In the genomic region with DNA sequence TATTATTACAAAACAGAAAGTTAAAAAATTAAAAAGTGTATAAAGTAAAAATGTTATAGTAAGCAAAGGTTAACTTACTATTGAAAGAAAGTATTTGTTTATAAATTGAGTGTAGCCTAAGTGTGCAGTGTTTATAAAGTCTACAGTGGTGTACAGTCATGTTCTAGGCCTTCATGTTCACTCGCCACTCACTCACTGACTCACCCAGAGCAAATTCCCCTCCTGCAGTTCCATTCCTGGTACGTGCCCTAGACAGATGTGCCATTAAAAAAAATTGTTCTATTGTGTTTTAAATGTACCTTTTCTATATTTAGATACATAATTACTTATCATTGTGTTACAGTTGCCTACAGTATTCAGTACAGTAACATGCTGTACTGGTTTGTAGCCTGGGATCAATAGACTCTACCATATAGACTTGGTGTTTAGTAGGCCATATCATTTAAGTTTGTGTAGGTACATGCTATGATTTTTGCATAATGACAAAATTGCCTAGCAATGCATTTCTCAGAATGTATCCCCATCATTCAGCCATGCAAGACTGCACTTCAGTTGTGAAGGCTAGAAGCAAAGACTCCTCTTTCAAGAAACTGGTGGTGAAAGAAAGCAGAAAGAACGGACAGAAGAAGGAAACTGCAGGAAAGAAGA, we compare ENCODE assay signal across 10 cellular contexts.
DNase-seq lines count a peak whose midpoint lies in the region; ATAC-seq and TF ChIP-seq lines count a peak whose summit lies in the region.
"Had no signal": no experiment of that assay in that cellular context is flagged by ENCODE, and none has a peak within 500 bp of the region (broad histone marks: within the 10 kb centered on the region; RNA-seq: fewer than 3 reads in every experiment).

No MANE protein-coding gene starts in this region.

- BruUV-seq in HCT116 (replicated peaks; lab: Mats Ljungman, UMichigan), result no TSS peak

- intact Hi-C loops in HCT116 (cut with micrococcal nuclease), result no loop called here
- intact Hi-C loops in gastrocnemius medialis (cut with DNase I; ENCODE audit: low total_unique reads), result no loop called here

- TF ChIP-seq CTCF in HCT116 (IDR thresholded peaks at IDR 0.05 in 2 of 3, conservative IDR thresholded peaks at IDR 0.05 in 1 of 3; ENCODE audit: borderline replicate concordance in 1 of 3, insufficient read depth in 1 of 3, low read depth in 2 of 3, low read length in 2 of 3) (no peak), GM13977 (IDR thresholded peaks at IDR 0.05; ENCODE audit: extremely low read depth, insufficient read depth, missing control alignments) (no peak), gastrocnemius medialis (IDR thresholded peaks at IDR 0.05 in 4 of 5, conservative IDR thresholded peaks at IDR 0.05 in 1 of 5) (no peak)

- no peak overlapping the region for H3K4me3 ChIP-seq in HCT116 (replicated peaks in 1 of 2; ENCODE audit: low read depth in 1 of 2, low read length in 2 of 2)
- H3K4me3 ChIP-seq in gastrocnemius medialis, result no peak overlapping the region
- H3K4me3 ChIP-seq: neural progenitor cell had no signal

- ATAC-seq in HCT116 (peak; percentile 81; the same call in 1 of the 2 replicates), gastrocnemius medialis (no peak)

- H3K27me3 ChIP-seq in HCT116 (ENCODE audit: insufficient read depth, low read length), result no peaks in the 10 kb centered on the region; the same call in 1 of the 2 replicates
- no peaks in the 10 kb centered on the region for H3K27me3 ChIP-seq in gastrocnemius medialis
- H3K27me3 ChIP-seq: neural progenitor cell had no signal

- TF ChIP-seq POLR2A in HCT116 (IDR thresholded peaks at IDR 0.05; ENCODE audit: borderline replicate concordance, extremely low read depth, insufficient read depth, insufficient read length) (no peak), gastrocnemius medialis (IDR thresholded peaks at IDR 0.05) (no peak)

- in situ Hi-C loops in GM13977 (cut with MboI; ENCODE audit: low pct_unique_long_range_greater_than_20kb, low sequenced_read_pairs, unreplicated experiment) (no loop called here), gastrocnemius medialis (cut with MboI; ENCODE audit: low sequenced_read_pairs in 4 of 4) (no loop called here)

- DNase-seq in AG08395 (ENCODE audit: low spot score) (peak; percentile 56), HCT116 (ENCODE audit: low read depth, low spot score) (no peak), amniotic epithelial cell (ENCODE audit: low read depth) (peak; percentile 85), hepatic stellate cell (ENCODE audit: low spot score) (peak; percentile 21), GM13977 (ENCODE audit: low spot score) (no peak), hypothalamus (lab: John Stamatoyannopoulos, UW) (no peak), gastrocnemius medialis (no peak)
- no peak for DNase-seq in activated CD4-positive, CD25-positive, alpha-beta regulatory T cell treated with anti-CD3 and anti-CD28 coated beads, Interleukin-2, amount 50 U/mL, for 72 hours
- DNase-seq: immature natural killer cell had no signal

- TF ChIP-seq RAD21 in HCT116 (IDR thresholded peaks at IDR 0.05; ENCODE audit: low read depth), result no peak

- RAD21 ChIA-PET in HCT116 (lab: Charles Lee; ENCODE audit: low non-redundant PET in 1 of 2, low total read pairs in 2 of 2, uncharacterized antibody in 2 of 2, unreplicated experiment in 2 of 2), result no interaction called here

- no peak overlapping the region for H3K9ac ChIP-seq in HCT116 (ENCODE audit: low read length)
- H3K9ac ChIP-seq: neural progenitor cell had no signal

- peaks cover 0 to 10% of the 10 kb centered on the region in 2 experiments; a peak in 2 of 4 replicates for H3K4me1 ChIP-seq in HCT116 (ENCODE audit: control insufficient read depth in 1 of 2, insufficient read depth in 2 of 2, low read length in 2 of 2)
- no peaks in the 10 kb centered on the region for H3K4me1 ChIP-seq in gastrocnemius medialis
- H3K4me1 ChIP-seq: neural progenitor cell had no signal

- H3K36me3 ChIP-seq in HCT116 (ENCODE audit: control insufficient read depth in 1 of 2, insufficient read depth in 2 of 2, low read length in 2 of 2) (no peaks in the 10 kb centered on the region), gastrocnemius medialis (no peaks in the 10 kb centered on the region)
- H3K36me3 ChIP-seq: neural progenitor cell had no signal

- H3K9me3 ChIP-seq in HCT116 (ENCODE audit: control insufficient read depth in 1 of 2, insufficient read depth in 1 of 2, low read depth in 1 of 2, low read length in 2 of 2) (no peaks in the 10 kb centered on the region), gastrocnemius medialis (no peaks in the 10 kb centered on the region)

- peak overlapping the region; percentile 1 for H2AFZ ChIP-seq in HCT116 (ENCODE audit: low read depth, low read length, poor library complexity, severe bottlenecking)
- H2AFZ ChIP-seq: neural progenitor cell had no signal

- H3K4me2 ChIP-seq in HCT116 (ENCODE audit: low read length), result peak overlapping the region; percentile 24; the same call in 1 of the 2 replicates
- H3K4me2 ChIP-seq: neural progenitor cell had no signal

- CTCF ChIA-PET in HCT116 (lab: Charles Lee), result no interaction called here

- H4K20me1 ChIP-seq in HCT116 (ENCODE audit: insufficient read depth), result no peaks in the 10 kb centered on the region

- POLR2A ChIA-PET in HCT116 (lab: Charles Lee), result no interaction called here

- H3K79me2 ChIP-seq in HCT116 (ENCODE audit: insufficient read depth, low read length), result no peaks in the 10 kb centered on the region

- H3K9me2 ChIP-seq in HCT116 (ENCODE audit: insufficient read depth), result no peaks in the 10 kb centered on the region

- H3K27ac ChIP-seq in HCT116 (ENCODE audit: low read depth, low read length), result no peak overlapping the region
- no peak overlapping the region for H3K27ac ChIP-seq in gastrocnemius medialis
- H3K27ac ChIP-seq: neural progenitor cell had no signal

TF ChIP-seq in HCT116, 20 proteins besides CTCF, POLR2A, EP300 and RAD21:
- TF ChIP-seq FOSL1 (IDR thresholded peaks at IDR 0.05; ENCODE audit: low read depth) (0 out of 2 replicates have a peak, but pooled peaks have one; percentile 27), SRF (IDR thresholded peaks at IDR 0.05; ENCODE audit: low read depth) (no peak)
TF ChIP-seq in HCT116: peak in this region for 1.

Comparison
In these comparisons a context has a peak if more than half of its experiments do, and no peak if none do; other contexts are left out.
1. DNase-seq: peak in AG08395 (single experiment), amniotic epithelial cell (single experiment) and hepatic stellate cell (single experiment); none in HCT116 (single experiment), GM13977 (single experiment), hypothalamus (0 of 51), activated CD4-positive, CD25-positive, alpha-beta regulatory T cell treated with anti-CD3 and anti-CD28 coated beads, Interleukin-2, amount 50 U/mL, for 72 hours (single experiment) and gastrocnemius medialis (0 of 2).